1 cellular context compared by ENCODE assay signal in genomic region chr7:37445800-37446199, GRCh38.
TF ChIP-seq lines count a peak whose summit lies in the region.

No MANE protein-coding gene starts in this region.

TF ChIP-seq in H1, 55 proteins besides CTCF, POLR2A, EP300 and RAD21:
- no peak for TF ChIP-seq FOSL1 (IDR thresholded peaks at IDR 0.05; ENCODE audit: insufficient read depth, low read depth, low read length)
- TF ChIP-seq SAP30 (IDR thresholded peaks at IDR 0.05; ENCODE audit: insufficient read depth, insufficient replicate concordance, low read length), result no peak
- no peak for TF ChIP-seq BCL11A (IDR thresholded peaks at IDR 0.05; ENCODE audit: low read depth in 2 of 2, low read length in 2 of 2)
- no peak for TF ChIP-seq BRCA1 (IDR thresholded peaks at IDR 0.05; ENCODE audit: low read depth, low read length)
- TF ChIP-seq YY1 (IDR thresholded peaks at IDR 0.05; ENCODE audit: low read depth, low read length), result no peak
- no peak for TF ChIP-seq TAF7 (optimal IDR thresholded peaks at IDR 0.05; ENCODE audit: borderline replicate concordance, low read depth, low read length)
- TF ChIP-seq RNF2 (IDR thresholded peaks at IDR 0.05; ENCODE audit: borderline replicate concordance, low read depth, low read length, missing control alignments, poor library complexity, severe bottlenecking), result no peak
- no peak for TF ChIP-seq HDAC2 (IDR thresholded peaks at IDR 0.05; ENCODE audit: borderline replicate concordance in 1 of 2, low read depth in 2 of 2, low read length in 2 of 2)
- TF ChIP-seq SP4 (IDR thresholded peaks at IDR 0.05; ENCODE audit: low read length), result no peak
- TF ChIP-seq, protein P1, sequence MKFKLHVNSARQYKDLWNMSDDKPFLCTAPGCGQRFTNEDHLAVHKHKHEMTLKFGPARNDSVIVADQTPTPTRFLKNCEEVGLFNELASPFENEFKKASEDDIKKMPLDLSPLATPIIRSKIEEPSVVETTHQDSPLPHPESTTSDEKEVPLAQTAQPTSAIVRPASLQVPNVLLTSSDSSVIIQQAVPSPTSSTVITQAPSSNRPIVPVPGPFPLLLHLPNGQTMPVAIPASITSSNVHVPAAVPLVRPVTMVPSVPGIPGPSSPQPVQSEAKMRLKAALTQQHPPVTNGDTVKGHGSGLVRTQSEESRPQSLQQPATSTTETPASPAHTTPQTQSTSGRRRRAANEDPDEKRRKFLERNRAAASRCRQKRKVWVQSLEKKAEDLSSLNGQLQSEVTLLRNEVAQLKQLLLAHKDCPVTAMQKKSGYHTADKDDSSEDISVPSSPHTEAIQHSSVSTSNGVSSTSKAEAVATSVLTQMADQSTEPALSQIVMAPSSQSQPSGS (IDR thresholded peaks at IDR 0.05; ENCODE audit: low read length), result no peak
- TF ChIP-seq KDM5A (IDR thresholded peaks at IDR 0.05; ENCODE audit: low read length), result no peak
- no peak for TF ChIP-seq NRF1 (IDR thresholded peaks at IDR 0.05; ENCODE audit: low read depth, low read length)
- TF ChIP-seq CHD2 (IDR thresholded peaks at IDR 0.05; ENCODE audit: low read length), result no peak
- TF ChIP-seq RFX5 (IDR thresholded peaks at IDR 0.05; ENCODE audit: borderline replicate concordance, low read depth, low read length), result no peak
- TF ChIP-seq NANOG (IDR thresholded peaks at IDR 0.05; ENCODE audit: insufficient read depth, low read depth, low read length, poor library complexity, severe bottlenecking), result no peak
- no peak for TF ChIP-seq POLR2AphosphoS5 (IDR thresholded peaks at IDR 0.05; ENCODE audit: low read depth, low read length)
- no peak for TF ChIP-seq MAFK (IDR thresholded peaks at IDR 0.05; ENCODE audit: low read depth, low read length)
- no peak for TF ChIP-seq CBX5 (IDR thresholded peaks at IDR 0.05; ENCODE audit: low read depth, low read length)
